9 cellular contexts compared by ENCODE assay signal in genomic region chr1:9690440-9691107, GRCh38. TPM values are rescaled to one million over a fixed set of nuclear protein-coding genes. Genes with fewer than 3 reads are reported as not detected.
DNase-seq lines count a peak whose midpoint lies in the region; ATAC-seq and TF ChIP-seq lines count a peak whose summit lies in the region.
"Had no signal": no experiment of that assay in that cellular context is flagged by ENCODE, and none has a peak within 500 bp of the region (broad histone marks: within the 10 kb centered on the region; RNA-seq: fewer than 3 reads in every experiment).

No MANE protein-coding gene starts in this region.

- H3K9me3 Mint-ChIP-seq in activated CD4-positive, alpha-beta memory T cell treated with anti-CD3 and anti-CD28 coated beads for 36 hours, result no peaks in the 10 kb centered on the region

- no peaks in the 10 kb centered on the region for H3K9me3 ChIP-seq in ES-I3 (ENCODE audit: control insufficient read depth, insufficient read depth, low read length)
- H3K9me3 ChIP-seq: mucosa of descending colon had no signal

- POLR2A ChIA-PET in activated CD4-positive, alpha-beta memory T cell treated with anti-CD3 and anti-CD28 coated beads for 36 hours (lab: Charles Lee), result no interaction called here

- no peak for TF ChIP-seq CTCF in fibroblast of villous mesenchyme (IDR thresholded peaks at IDR 0.05; ENCODE audit: insufficient read depth, low read depth, low read length)

- H3K4me3 Mint-ChIP-seq in activated CD4-positive, alpha-beta memory T cell treated with anti-CD3 and anti-CD28 coated beads for 36 hours, result peak overlapping the region; percentile 71

- no peaks in the 10 kb centered on the region for H3K27me3 ChIP-seq in rectal smooth muscle tissue (ENCODE audit: control insufficient read depth, insufficient read depth, low read length)

- H3K36me3 ChIP-seq in ES-I3 (ENCODE audit: insufficient read depth, low read length) (no peaks in the 10 kb centered on the region), rectal smooth muscle tissue (ENCODE audit: control insufficient read depth, insufficient read depth, low read length) (no peaks in the 10 kb centered on the region)

- H3K9ac ChIP-seq in ES-I3 (ENCODE audit: low read depth, low read length) (peak overlapping the region; percentile 67), rectal smooth muscle tissue (ENCODE audit: low read length) (no peak overlapping the region)

- no peaks in the 10 kb centered on the region for H3K27me3 Mint-ChIP-seq in activated CD4-positive, alpha-beta memory T cell treated with anti-CD3 and anti-CD28 coated beads for 36 hours

- H3K4me3 ChIP-seq in fibroblast of villous mesenchyme (ENCODE audit: low read depth, low read length), result peak overlapping the region; percentile 67
- H3K4me3 ChIP-seq in rectal smooth muscle tissue (ENCODE audit: low read length), result peak overlapping the region; percentile 47
- H3K4me3 ChIP-seq: mucosa of descending colon had no signal

- CTCF ChIA-PET in activated CD4-positive, alpha-beta memory T cell treated with anti-CD3 and anti-CD28 coated beads for 36 hours (lab: Charles Lee), result interaction anchor here (0.6 to 2.4 kb wide), 6 partner anchors 12 to 752 kb away, joined by 3 to 10 read pairs (median 4); no protein-coding TSS in a partner anchor

- H3K4me1 ChIP-seq in ES-I3 (ENCODE audit: insufficient read depth, low read length), result peaks cover 16% of the 10 kb centered on the region
- peaks cover 6% of the 10 kb centered on the region for H3K4me1 ChIP-seq in rectal smooth muscle tissue (ENCODE audit: control insufficient read depth, insufficient read depth, low read length)

- intact Hi-C loops in activated CD4-positive, alpha-beta memory T cell treated with anti-CD3 and anti-CD28 coated beads for 36 hours (cut with micrococcal nuclease), result no loop called here

- peaks cover 22% of the 10 kb centered on the region for H3K36me3 Mint-ChIP-seq in activated CD4-positive, alpha-beta memory T cell treated with anti-CD3 and anti-CD28 coated beads for 36 hours

- peak overlapping the region; percentile 63 for H3K27ac Mint-ChIP-seq in activated CD4-positive, alpha-beta memory T cell treated with anti-CD3 and anti-CD28 coated beads for 36 hours

- no peak for ATAC-seq in GM18868 (IDR thresholded peaks at IDR 0.05; ENCODE audit: unreplicated experiment)

- no peak overlapping the region for H3K27ac ChIP-seq in rectal smooth muscle tissue (ENCODE audit: low read depth, low read length)

- peaks cover 70% of the 10 kb centered on the region for H3K4me1 Mint-ChIP-seq in activated CD4-positive, alpha-beta memory T cell treated with anti-CD3 and anti-CD28 coated beads for 36 hours (ENCODE audit: low read depth)

- DNase-seq in activated CD4-positive, alpha-beta memory T cell treated with anti-CD3 and anti-CD28 coated beads for 36 hours, result no peak
- DNase-seq in fibroblast of villous mesenchyme (ENCODE audit: low read depth) (no peak), putamen (ENCODE audit: low spot score) (no peak), NCI-H345 (lab: John Stamatoyannopoulos, UW) (no peak), NCI-H2196 (lab: John Stamatoyannopoulos, UW; ENCODE audit: unreplicated experiment) (no peak)

RNA-seq across cellular contexts. Expression of gene PIK3CD, which starts 39.0 kb away (rescaled TPM):
- 100 to 1,000 TPM; 129 to 138 TPM for total RNA-seq in activated CD4-positive, alpha-beta memory T cell treated with anti-CD3 and anti-CD28 coated beads for 36 hours
- 10.0 and 27.6 TPM in 2 replicates for total RNA-seq in fibroblast of villous mesenchyme
